Comparison of ENCODE assay signal across 1 cellular context in genomic region chr16:56356276-56357241, GRCh38.
TF ChIP-seq lines count a peak whose summit lies in the region.

No MANE protein-coding gene starts in this region.

TF ChIP-seq in HepG2, 621 proteins besides CTCF, POLR2A, EP300 and RAD21 (continued from another document and continues in another):
- TF ChIP-seq ZHX2 (IDR thresholded peaks at IDR 0.05; ENCODE audit: low read depth) = peak; percentile 10; the same call in 1 of the 2 replicates
- no peak for TF ChIP-seq ZHX2 (CRISPR knock-in tag; IDR thresholded peaks at IDR 0.05; ENCODE audit: borderline replicate concordance)
- TF ChIP-seq IKZF1 (IDR thresholded peaks at IDR 0.05) = no peak
- peak; percentile 82 for TF ChIP-seq PHF8 (CRISPR knock-in tag; IDR thresholded peaks at IDR 0.05)
- no peak; the same call in 1 of the 2 replicates for TF ChIP-seq PAWR (CRISPR knock-in tag; IDR thresholded peaks at IDR 0.05; ENCODE audit: borderline replicate concordance)
- 0 out of 2 replicates have a peak, but pooled peaks have one; percentile 48 for TF ChIP-seq DRAP1 (CRISPR knock-in tag; IDR thresholded peaks at IDR 0.05)
- no peak for TF ChIP-seq ZBTB3 (CRISPR knock-in tag; IDR thresholded peaks at IDR 0.05; ENCODE audit: borderline replicate concordance, low read depth)
- TF ChIP-seq PPARG (CRISPR knock-in tag; conservative IDR thresholded peaks at IDR 0.05) = no peak
- peak; percentile 98 for TF ChIP-seq ZNF687 (CRISPR knock-in tag; IDR thresholded peaks at IDR 0.05)
- TF ChIP-seq PHB2 (IDR thresholded peaks at IDR 0.05; ENCODE audit: partially characterized antibody) = no peak
- no peak; the same call in 1 of the 2 replicates for TF ChIP-seq SMAD9 (CRISPR knock-in tag; IDR thresholded peaks at IDR 0.05)
- TF ChIP-seq RARG (CRISPR knock-in tag; IDR thresholded peaks at IDR 0.05; ENCODE audit: low read depth) = 0 out of 2 replicates have a peak, but pooled peaks have one; percentile 25
- TF ChIP-seq ZNF572 (CRISPR knock-in tag; IDR thresholded peaks at IDR 0.05) = no peak
- TF ChIP-seq ZNF7 (CRISPR knock-in tag; IDR thresholded peaks at IDR 0.05) = peak; percentile 7; the same call in 1 of the 2 replicates
- TF ChIP-seq ZBTB2 (CRISPR knock-in tag; IDR thresholded peaks at IDR 0.05; ENCODE audit: low read depth) = no peak
- peak; percentile 86; the same call in 1 of the 2 replicates for TF ChIP-seq GTF3A (CRISPR knock-in tag; conservative IDR thresholded peaks at IDR 0.05)
- no peak for TF ChIP-seq RFX1 (IDR thresholded peaks at IDR 0.05)
- 0 out of 2 replicates have a peak, but pooled peaks have one; percentile 62 for TF ChIP-seq EEA1 (CRISPR knock-in tag; IDR thresholded peaks at IDR 0.05; ENCODE audit: borderline replicate concordance)
- TF ChIP-seq RNF2 (conservative IDR thresholded peaks at IDR 0.05; ENCODE audit: low read depth) = 0 out of 2 replicates have a peak, but pooled peaks have one; percentile 29
- TF ChIP-seq ARID5B (CRISPR knock-in tag; IDR thresholded peaks at IDR 0.05) = peak; percentile 71
- no peak for TF ChIP-seq DZIP1 (CRISPR knock-in tag; IDR thresholded peaks at IDR 0.05)
- no peak for TF ChIP-seq ZFP41 (CRISPR knock-in tag; IDR thresholded peaks at IDR 0.05; ENCODE audit: borderline replicate concordance)
- peak; percentile 86 for TF ChIP-seq ZBTB4 (CRISPR knock-in tag; IDR thresholded peaks at IDR 0.05; ENCODE audit: borderline replicate concordance)
- no peak for TF ChIP-seq JDP2 (CRISPR knock-in tag; IDR thresholded peaks at IDR 0.05; ENCODE audit: borderline replicate concordance)
- peak; percentile 73; the same call in 1 of the 2 replicates for TF ChIP-seq ZZZ3 (CRISPR knock-in tag; IDR thresholded peaks at IDR 0.05; ENCODE audit: borderline replicate concordance)
- TF ChIP-seq SIN3B (IDR thresholded peaks at IDR 0.05; ENCODE audit: low read length) = no peak
- no peak for TF ChIP-seq RNF219 (CRISPR knock-in tag; IDR thresholded peaks at IDR 0.05)
- TF ChIP-seq SRSF1 (optimal IDR thresholded peaks at IDR 0.05; ENCODE audit: low read depth, low read length) = no peak
- no peak for TF ChIP-seq ZFAT (CRISPR knock-in tag; conservative IDR thresholded peaks at IDR 0.05)
- TF ChIP-seq ZNF256 (CRISPR knock-in tag; conservative IDR thresholded peaks at IDR 0.05) = no peak
- TF ChIP-seq ZC3H4 (CRISPR knock-in tag; IDR thresholded peaks at IDR 0.05; ENCODE audit: borderline replicate concordance) = no peak
